In genomic region chr16:64391009-64391663, GRCh38 we compare ENCODE assay signal across 8 cellular contexts.
DNase-seq lines count a peak whose midpoint lies in the region; ATAC-seq, FAIRE-seq and TF ChIP-seq lines count a peak whose summit lies in the region.

No MANE protein-coding gene starts in this region.

- no peak overlapping the region for H2AK9ac ChIP-seq in IMR-90 (replicated peaks; ENCODE audit: low read depth, low read length, poor library complexity)

- H3K27ac ChIP-seq in IMR-90 (ENCODE audit: insufficient read depth, low read length) (peak overlapping the region; percentile 77; the same call in 1 of the 2 replicates), brain microvascular endothelial cell (peak overlapping the region; percentile 78), thyroid gland (peak overlapping the region; percentile 36 to 61 (median 38))

- peak overlapping the region; percentile 79 for H3K27ac Mint-ChIP-seq in mesothelial cell of epicardium

- BruUV-seq in IMR-90 (replicated peaks; lab: Mats Ljungman, UMichigan) = no TSS peak

- no peak for TF ChIP-seq RAD21 in IMR-90 (IDR thresholded peaks at IDR 0.05; ENCODE audit: low read length)

- peak overlapping the region; percentile 51 for H3K4ac ChIP-seq in IMR-90 (ENCODE audit: low read depth, low read length)

- peak overlapping the region; percentile 95 for H3K18ac ChIP-seq in IMR-90 (ENCODE audit: low read depth, low read length)

- intact Hi-C loops in IMR-90 (cut with micrococcal nuclease) = no loop called here
- intact Hi-C loops in thyroid gland (cut with DNase I) = no loop called here

- H3K4me2 ChIP-seq in IMR-90 (ENCODE audit: low read depth, low read length) = peak overlapping the region; percentile 81

- peak overlapping the region; percentile 76 for H4K5ac ChIP-seq in IMR-90 (ENCODE audit: low read depth, low read length)

- DNase-seq in IMR-90 (peak; percentile 57), brain microvascular endothelial cell (peak; percentile 37), mesothelial cell of epicardium (ENCODE audit: low spot score in 2 of 2, unreplicated experiment in 2 of 2) (no peak), thyroid gland (no peak), NCI-H2107 (lab: John Stamatoyannopoulos, UW) (no peak), NCI-H2196 (lab: John Stamatoyannopoulos, UW; ENCODE audit: unreplicated experiment) (no peak), GM12892 (ENCODE audit: insufficient read length) (no peak)

- H4K8ac ChIP-seq in IMR-90 (ENCODE audit: low read depth in 2 of 2, low read length in 2 of 2) = peak overlapping the region; percentile 15 to 69; a peak in 3 of 4 replicates

- peak overlapping the region; percentile 26; the same call in 1 of the 2 replicates for H3K4me3 ChIP-seq in IMR-90 (ENCODE audit: insufficient read depth, low read depth, low read length)
- no peak overlapping the region for H3K4me3 ChIP-seq in brain microvascular endothelial cell (ENCODE audit: low read depth, low read length)
- no peak overlapping the region for H3K4me3 ChIP-seq in thyroid gland (replicated peaks in 1 of 3)

- peak overlapping the region; percentile 9; the same call in 1 of the 2 replicates for H4K91ac ChIP-seq in IMR-90 (ENCODE audit: insufficient read depth, low read depth, low read length)

- CTCF ChIA-PET in IMR-90 (lab: Yijun Ruan, JAX) = no interaction called here

- no peaks in the 10 kb centered on the region for H3K27me3 ChIP-seq in IMR-90 (ENCODE audit: control insufficient read depth, insufficient read depth, low read length)
- no peaks in the 10 kb centered on the region for H3K27me3 ChIP-seq in brain microvascular endothelial cell (replicated peaks)
- H3K27me3 ChIP-seq in thyroid gland = no peaks in the 10 kb centered on the region

- WGBS in IMR-90 (ENCODE audit: extremely low coverage in 2 of 2, insufficient read length in 1 of 2), 2 experiments = no CpG with 5 or more reads among the region's 4 CpGs
- 74 to 76% methylated on average over 4 of the region's 4 CpGs for WGBS in thyroid gland, 2 donors

- POLR2A ChIA-PET in IMR-90 (lab: Charles Lee; ENCODE audit: unreplicated experiment) = no interaction called here

- H3K79me1 ChIP-seq in IMR-90 (ENCODE audit: low read depth in 1 of 2, low read length in 2 of 2) = no peaks in the 10 kb centered on the region

- no peaks in the 10 kb centered on the region for H4K20me1 ChIP-seq in IMR-90 (ENCODE audit: insufficient read depth, low read length)

- peak overlapping the region; percentile 52 for H2BK20ac ChIP-seq in IMR-90 (ENCODE audit: low read depth, low read length)

- peaks cover 27% of the 10 kb centered on the region for H3K4me1 Mint-ChIP-seq in mesothelial cell of epicardium

- H3K9ac ChIP-seq in IMR-90 (ENCODE audit: low read depth, low read length) = peak overlapping the region; percentile 72

- peak overlapping the region; percentile 39 for H3K23ac ChIP-seq in IMR-90 (ENCODE audit: low read depth, low read length)

- H3K9me1 ChIP-seq in IMR-90 (ENCODE audit: insufficient read depth, low read length) = no peaks in the 10 kb centered on the region

- peak overlapping the region; percentile 78 for H2AFZ ChIP-seq in IMR-90 (replicated peaks; ENCODE audit: low read length, poor library complexity)

- peak overlapping the region; percentile 79 for H2BK120ac ChIP-seq in IMR-90 (ENCODE audit: low read depth, low read length)

- no peak overlapping the region for H2AK5ac ChIP-seq in IMR-90 (ENCODE audit: low read depth, low read length)

- H2BK15ac ChIP-seq in IMR-90 (ENCODE audit: low read depth, low read length) = peak overlapping the region; percentile 51; the same call in 1 of the 3 replicates

- peak; percentile 98 for ATAC-seq in IMR-90 (ENCODE audit: low read depth)
- no peak for ATAC-seq in HG02588 (IDR thresholded peaks at IDR 0.05; ENCODE audit: unreplicated experiment)

- H3K4me3 Mint-ChIP-seq in mesothelial cell of epicardium = no peak overlapping the region

- H3K4me1 ChIP-seq in IMR-90 (ENCODE audit: control insufficient read depth, insufficient read depth, low read length) (peaks cover 7% of the 10 kb centered on the region), thyroid gland (peaks cover 14 to 16% of the 10 kb centered on the region in 2 donors)

- peaks cover 12% of the 10 kb centered on the region for H3K9me3 Mint-ChIP-seq in mesothelial cell of epicardium

- H3K9me3 ChIP-seq in IMR-90 (ENCODE audit: control insufficient read depth, insufficient read depth, low read length) (no peaks in the 10 kb centered on the region), thyroid gland (no peaks in the 10 kb centered on the region)

- peak overlapping the region; percentile 31; the same call in 1 of the 2 replicates for H3K14ac ChIP-seq in IMR-90 (replicated peaks; ENCODE audit: low read depth, low read length)

- no peaks in the 10 kb centered on the region for H3K36me3 ChIP-seq in IMR-90 (ENCODE audit: control insufficient read depth, insufficient read depth, low read length)
- H3K36me3 ChIP-seq in brain microvascular endothelial cell (replicated peaks) = no peaks in the 10 kb centered on the region
- no peaks in the 10 kb centered on the region for H3K36me3 ChIP-seq in thyroid gland

- TF ChIP-seq POLR2A in IMR-90 (IDR thresholded peaks at IDR 0.05; ENCODE audit: low read depth, low read length) = no peak
- TF ChIP-seq POLR2A in thyroid gland (IDR thresholded peaks at IDR 0.05) = no peak
- no peak for TF ChIP-seq POLR2A in GM12892 (IDR thresholded peaks at IDR 0.05; ENCODE audit: low read depth, low read length)

- H3K27me3 Mint-ChIP-seq in mesothelial cell of epicardium (ENCODE audit: low read depth) = no peaks in the 10 kb centered on the region

- FAIRE-seq in GM12892 (lab: Jason Lieb, UNC) = no peak

- H3K36me3 Mint-ChIP-seq in mesothelial cell of epicardium = no peaks in the 10 kb centered on the region

- peak overlapping the region; percentile 32 for H2BK5ac ChIP-seq in IMR-90 (ENCODE audit: low read depth, low read length, poor library complexity, severe bottlenecking)

- no peak for TF ChIP-seq CTCF in IMR-90 (conservative IDR thresholded peaks at IDR 0.05; ENCODE audit: low read depth, low read length)
- TF ChIP-seq CTCF in brain microvascular endothelial cell (IDR thresholded peaks at IDR 0.05; ENCODE audit: low read depth, low read length, missing control alignments) = no peak
- TF ChIP-seq CTCF in mesothelial cell of epicardium (IDR thresholded peaks at IDR 0.05; ENCODE audit: unreplicated experiment) = no peak
- no peak for TF ChIP-seq CTCF in thyroid gland (IDR thresholded peaks at IDR 0.05)

- in situ Hi-C loops in IMR-90 (cut with MboI; ENCODE audit: low sequenced_read_pairs) = no loop called here
- in situ Hi-C loops in brain microvascular endothelial cell (cut with HindIII; ENCODE audit: low pct_ligation_motif_present, low sequenced_read_pairs) = no loop called here

- dilution Hi-C loops in IMR-90 (cut with HindIII; ENCODE audit: low sequenced_read_pairs, unreplicated experiment) = no loop called here

- peak overlapping the region; percentile 22; the same call in 1 of the 2 replicates for H3K56ac ChIP-seq in IMR-90 (ENCODE audit: extremely low read depth, insufficient read depth, low read length)

TF ChIP-seq in IMR-90, 13 proteins besides CTCF, POLR2A, EP300 and RAD21:
- TF ChIP-seq BHLHE40 (IDR thresholded peaks at IDR 0.05; ENCODE audit: low read depth, low read length) = no peak
- TF ChIP-seq FOS (IDR thresholded peaks at IDR 0.05; ENCODE audit: low read depth, low read length) = 0 out of 2 replicates have a peak, but pooled peaks have one; percentile 23
- no peak for TF ChIP-seq USF2 (IDR thresholded peaks at IDR 0.05; ENCODE audit: low read depth, low read length)
- TF ChIP-seq NFE2L2 (IDR thresholded peaks at IDR 0.05; ENCODE audit: low read depth, low read length) = peak; percentile 72
- TF ChIP-seq RCOR1 (IDR thresholded peaks at IDR 0.05; ENCODE audit: insufficient replicate concordance, low read length) = no peak
- peak; percentile 47; the same call in 1 of the 2 replicates for TF ChIP-seq MAFK (IDR thresholded peaks at IDR 0.05; ENCODE audit: low read depth, low read length)

Comparison
In these comparisons a context has a peak if more than half of its experiments do, and no peak if none do; other contexts are left out.
1. DNase-seq: peak in IMR-90 (single experiment) and brain microvascular endothelial cell (single experiment); none in mesothelial cell of epicardium (0 of 2), thyroid gland (0 of 2), NCI-H2107 (single experiment), NCI-H2196 (single experiment) and GM12892 (single experiment).
2. Peak in every context shown above with its lines, with median percentiles within 50 percentile points of each other: H3K27ac ChIP-seq.